Comparison of ENCODE assay signal across 8 cellular contexts in the genomic region with DNA sequence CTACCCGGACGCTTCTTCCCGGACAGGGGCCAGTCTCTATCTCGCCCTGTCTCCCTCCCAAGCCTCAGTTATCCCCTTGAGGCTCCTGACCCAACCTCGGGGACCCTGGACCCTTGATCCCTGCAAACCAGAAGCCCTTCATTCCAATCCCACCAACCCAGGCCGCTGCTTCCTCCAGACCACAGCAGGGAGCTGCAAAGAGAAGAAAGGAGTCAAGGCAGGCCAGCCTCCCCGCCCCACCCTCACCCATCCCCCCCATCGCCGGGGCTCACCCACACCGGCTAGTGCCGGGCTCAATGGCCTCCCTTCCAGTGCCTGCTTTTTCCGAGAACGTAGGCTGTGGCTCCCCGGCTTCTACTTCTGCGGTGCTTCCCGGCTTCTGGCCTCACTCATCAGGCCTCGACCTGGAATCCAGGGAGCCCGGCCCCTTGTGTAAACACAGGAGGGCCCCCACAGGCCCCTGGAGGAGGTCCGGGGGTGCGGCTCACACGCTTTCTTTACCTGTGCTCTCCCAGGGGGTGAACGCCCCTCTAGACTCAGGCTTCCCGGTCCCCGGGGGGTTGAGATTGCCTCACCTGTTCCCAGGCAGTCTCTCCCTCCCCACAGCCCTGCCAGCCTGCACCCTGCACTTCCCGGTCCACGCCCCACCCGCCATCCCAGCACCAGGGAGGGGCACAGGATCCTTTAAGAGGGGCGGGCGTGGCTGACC. TPM values are rescaled to one million over a fixed set of nuclear protein-coding genes. Genes with fewer than 3 reads are reported as not detected.
DNase-seq lines count a peak whose midpoint lies in the region; ATAC-seq and TF ChIP-seq lines count a peak whose summit lies in the region.

A gene (minus strand): TSS at position 641 of the 709 bp plus-strand sequence. CDS start 1,704 bp downstream, outside the sequence.

- no peak for TF ChIP-seq CTCF in Calu3 (IDR thresholded peaks at IDR 0.05; ENCODE audit: unreplicated experiment)

- peak within 1 kb of the TSS; percentile 64 for H3K9ac ChIP-seq in HUES48 (ENCODE audit: low read depth, low read length)

- no peaks in the 10 kb centered on the region for H3K27me3 Mint-ChIP-seq in Calu3 (ENCODE audit: unreplicated experiment)
- H3K27me3 Mint-ChIP-seq in activated naive CD8-positive, alpha-beta T cell treated with anti-CD3 and anti-CD28 coated beads for 36 hours, result no peaks in the 10 kb centered on the region

- H3K27ac Mint-ChIP-seq in Calu3 (ENCODE audit: unreplicated experiment), result peak within 1 kb of the TSS; percentile 100
- H3K27ac Mint-ChIP-seq in activated naive CD8-positive, alpha-beta T cell treated with anti-CD3 and anti-CD28 coated beads for 36 hours, result peak within 1 kb of the TSS; percentile 60

- H3K9me3 Mint-ChIP-seq in Calu3 (ENCODE audit: low read depth, unreplicated experiment), result no peaks in the 10 kb centered on the region
- H3K9me3 Mint-ChIP-seq in activated naive CD8-positive, alpha-beta T cell treated with anti-CD3 and anti-CD28 coated beads for 36 hours, result no peaks in the 10 kb centered on the region

- peak within 1 kb of the TSS; percentile 94 for H3K4me3 Mint-ChIP-seq in Calu3 (ENCODE audit: low read depth, unreplicated experiment)
- H3K4me3 Mint-ChIP-seq in activated naive CD8-positive, alpha-beta T cell treated with anti-CD3 and anti-CD28 coated beads for 36 hours, result peak within 1 kb of the TSS; percentile 37

- no peaks in the 10 kb centered on the region for H3K27me3 ChIP-seq in HUES48 (ENCODE audit: control insufficient read depth, insufficient read depth, low read length)

- peaks cover 37% of the 10 kb centered on the region for H3K4me1 ChIP-seq in HUES48 (ENCODE audit: control insufficient read depth, insufficient read depth, low read length)

- no peak for ATAC-seq in GM21447 (IDR thresholded peaks at IDR 0.05; ENCODE audit: unreplicated experiment)
- no peak for ATAC-seq in GM18867 (IDR thresholded peaks at IDR 0.05; ENCODE audit: unreplicated experiment)

- intact Hi-C loops in Calu3 (cut with micrococcal nuclease; ENCODE audit: unreplicated experiment), result no loop called here

- H3K4me1 Mint-ChIP-seq in Calu3 (ENCODE audit: low read depth, unreplicated experiment), result peaks cover 47% of the 10 kb centered on the region
- H3K4me1 Mint-ChIP-seq in activated naive CD8-positive, alpha-beta T cell treated with anti-CD3 and anti-CD28 coated beads for 36 hours, result peaks cover 17% of the 10 kb centered on the region

- no TSS peak for BruUV-seq in Calu3 (replicated peaks; lab: Mats Ljungman, UMichigan)

- H3K4me3 ChIP-seq in HUES48 (ENCODE audit: low read depth, low read length), result peak within 1 kb of the TSS; percentile 22; the same call in 1 of the 2 replicates

- peaks cover 72% of the 10 kb centered on the region for H3K36me3 Mint-ChIP-seq in Calu3 (ENCODE audit: insufficient read depth, unreplicated experiment)
- H3K36me3 Mint-ChIP-seq in activated naive CD8-positive, alpha-beta T cell treated with anti-CD3 and anti-CD28 coated beads for 36 hours, result peaks cover 45% of the 10 kb centered on the region

- H3K9me3 ChIP-seq in HUES48 (ENCODE audit: control insufficient read depth, insufficient read depth, low read length), result no peaks in the 10 kb centered on the region

- CTCF ChIA-PET in Calu3 (lab: Charles Lee), result interaction anchor here (0.6 kb wide), 1 partner anchor 251 kb away, joined by 3 read pairs; a partner anchor contains a TSS

- peak within 1 kb of the TSS; percentile 96 for H3K27ac ChIP-seq in HUES48 (ENCODE audit: low read depth, low read length)

- peak; percentile 92 for DNase-seq in Calu3
- DNase-seq in activated naive CD8-positive, alpha-beta T cell treated with anti-CD3 and anti-CD28 coated beads for 36 hours, result no peak
- DNase-seq in myocyte (ENCODE audit: low read depth), result peak; percentile 45
- DNase-seq in COLO829 (ENCODE audit: low spot score), result no peak
- DNase-seq in occipital lobe (lab: John Stamatoyannopoulos, UW), result no peak

- H3K36me3 ChIP-seq in HUES48 (ENCODE audit: control insufficient read depth, insufficient read depth, low read length), result peaks cover 33% of the 10 kb centered on the region

RNA-seq across cellular contexts. Expression of the gene that starts here (rescaled TPM):
- total RNA-seq in Calu3 (2022) (8.2 and 13.3 TPM in 2 replicates), myocyte (5.1 and 7.9 TPM in 2 replicates), occipital lobe (0.47 TPM)
- 1 to 10 TPM; 4.4 TPM for total RNA-seq in activated naive CD8-positive, alpha-beta T cell treated with anti-CD3 and anti-CD28 coated beads for 36 hours
- polyA plus RNA-seq in myocyte (2012), result 0.77 TPM

Comparison
In these comparisons a context has a peak if more than half of its experiments do, and no peak if none do; other contexts are left out.
1. DNase-seq: peak in Calu3 (single experiment) and myocyte (single experiment); none in activated naive CD8-positive, alpha-beta T cell treated with anti-CD3 and anti-CD28 coated beads for 36 hours (single experiment), COLO829 (single experiment) and occipital lobe (single experiment).